In genomic region chr15:66293085-66293418, GRCh38 we compare ENCODE assay signal across 8 cellular contexts. TPM values are rescaled to one million over a fixed set of nuclear protein-coding genes. Genes with fewer than 3 reads are reported as not detected.
DNase-seq lines count a peak whose midpoint lies in the region; ATAC-seq and TF ChIP-seq lines count a peak whose summit lies in the region.

No MANE protein-coding gene starts in this region.

- no peak overlapping the region for H2BK5ac ChIP-seq in H9 (ENCODE audit: insufficient read length, low read length)

- intact Hi-C loops in gastrocnemius medialis (cut with DNase I; ENCODE audit: low total_unique reads): loop anchor here (5.0 kb wide), 1 partner anchor 204 kb away; the partner anchor contains the start of gene SNAPC5

- ATAC-seq in gastrocnemius medialis (no peak), HG03442 (IDR thresholded peaks at IDR 0.05; ENCODE audit: unreplicated experiment) (no peak), GM21737 (IDR thresholded peaks at IDR 0.05; ENCODE audit: unreplicated experiment) (no peak), GM21619 (IDR thresholded peaks at IDR 0.05; ENCODE audit: unreplicated experiment) (no peak)

- H3K79me2 ChIP-seq in H9 (ENCODE audit: insufficient read depth, low read length): no peaks in the 10 kb centered on the region

- no peak overlapping the region for H3K23ac ChIP-seq in H9 (ENCODE audit: insufficient read length, low read depth, low read length)

- no peak overlapping the region for H4K8ac ChIP-seq in H9 (replicated peaks; ENCODE audit: insufficient read length, low read depth, low read length)

- H3K4me3 ChIP-seq in WERI-Rb-1 (ENCODE audit: low read depth, low read length) (peak overlapping the region; percentile 82), cardiac muscle cell (peak overlapping the region; percentile 43), gastrocnemius medialis (peak overlapping the region; percentile 69 to 74 (median 71))

- H2BK120ac ChIP-seq in H9 (ENCODE audit: low read depth, low read length, poor library complexity, severe bottlenecking): peak overlapping the region; percentile 95

- H4K20me1 ChIP-seq in H9 (ENCODE audit: control insufficient read depth, insufficient read depth, insufficient read length): no peaks in the 10 kb centered on the region

- peaks cover 25 to 36% of the 10 kb centered on the region in 2 experiments for H3K4me1 Mint-ChIP-seq in H9

- H2BK12ac ChIP-seq in H9 (ENCODE audit: insufficient read length, low read depth, low read length): no peak overlapping the region

- no peak overlapping the region for H4K91ac ChIP-seq in H9 (ENCODE audit: insufficient read length, low read depth, low read length)

- no peaks in the 10 kb centered on the region for H3K36me3 ChIP-seq in WERI-Rb-1
- H3K36me3 ChIP-seq in cardiac muscle cell: no peaks in the 10 kb centered on the region
- H3K36me3 ChIP-seq in gastrocnemius medialis: no peaks in the 10 kb centered on the region

- no peak overlapping the region for H2AK5ac ChIP-seq in H9 (ENCODE audit: insufficient read length, low read length)

- H3K9me3 ChIP-seq in H9 (ENCODE audit: control insufficient read depth, low read depth, low read length) (no peaks in the 10 kb centered on the region), WERI-Rb-1 (ENCODE audit: severe bottlenecking) (no peaks in the 10 kb centered on the region), cardiac muscle cell (ENCODE audit: low read depth) (no peaks in the 10 kb centered on the region), gastrocnemius medialis (no peaks in the 10 kb centered on the region)

- no peaks in the 10 kb centered on the region for H3K9me3 Mint-ChIP-seq in H9

- no peaks in the 10 kb centered on the region for H3K79me1 ChIP-seq in H9 (ENCODE audit: insufficient read depth, low read depth, low read length, poor library complexity, severe bottlenecking)

- H3K9ac ChIP-seq in H9 (ENCODE audit: extremely low read depth, insufficient read length, low read length): peak overlapping the region; percentile 93

- no peak for DNase-seq in H9
- peak; percentile 42 for DNase-seq in WERI-Rb-1
- no peak for DNase-seq in cardiac muscle cell (ENCODE audit: low read depth in 1 of 2, low spot score in 1 of 2)
- DNase-seq in gastrocnemius medialis: no peak
- no peak for DNase-seq in NOMO-1 (lab: John Stamatoyannopoulos, UW; ENCODE audit: unreplicated experiment in 2 of 2)

- peak overlapping the region; percentile 97; the same call in 1 of the 2 replicates for H3K14ac ChIP-seq in H9 (ENCODE audit: insufficient read depth, low read length)

- H3K27me3 ChIP-seq in H9 (ENCODE audit: insufficient read depth, low read length) (no peaks in the 10 kb centered on the region), WERI-Rb-1 (ENCODE audit: insufficient read depth, low read depth, severe bottlenecking) (no peaks in the 10 kb centered on the region), cardiac muscle cell (peaks cover 2% of the 10 kb centered on the region), gastrocnemius medialis (no peaks in the 10 kb centered on the region)

- H2BK20ac ChIP-seq in H9 (ENCODE audit: low read depth, low read length, poor library complexity, severe bottlenecking): no peak overlapping the region

- peaks cover 7% of the 10 kb centered on the region for H3K23me2 ChIP-seq in H9 (ENCODE audit: insufficient read length, low read depth, low read length, poor library complexity, severe bottlenecking)

- peak overlapping the region; percentile 98 for H2AFZ ChIP-seq in H9 (ENCODE audit: low read length)

- H3K27me3 Mint-ChIP-seq in H9 (ENCODE audit: low read depth): no peaks in the 10 kb centered on the region; the same call in 1 of the 2 replicates

- no peak for TF ChIP-seq POLR2A in gastrocnemius medialis (IDR thresholded peaks at IDR 0.05)

- H3K36me3 Mint-ChIP-seq in H9 (ENCODE audit: insufficient read depth in 1 of 3, low read depth in 3 of 3): peaks cover 0 to 14% (median 10%) of the 10 kb centered on the region in 3 experiments; a peak in 6 of 7 replicates

- TF ChIP-seq CTCF in H9 (conservative IDR thresholded peaks at IDR 0.05) (no peak), WERI-Rb-1 (IDR thresholded peaks at IDR 0.05; ENCODE audit: low read depth, low read length) (no peak), cardiac muscle cell (IDR thresholded peaks at IDR 0.05; ENCODE audit: low read depth, low read length) (no peak), gastrocnemius medialis (IDR thresholded peaks at IDR 0.05 in 4 of 5, conservative IDR thresholded peaks at IDR 0.05 in 1 of 5) (no peak)

- H3K27ac ChIP-seq in H9 (ENCODE audit: insufficient read length, low read depth, low read length): peak overlapping the region; percentile 60
- peak overlapping the region; percentile 90 for H3K27ac ChIP-seq in WERI-Rb-1
- H3K27ac ChIP-seq in cardiac muscle cell: peak overlapping the region; percentile 91
- H3K27ac ChIP-seq in gastrocnemius medialis: peak overlapping the region; percentile 78 to 88 (median 85)

- peak overlapping the region; percentile 89 for H3K4me2 ChIP-seq in H9 (ENCODE audit: insufficient read depth, insufficient read length, low read length)

- H4K5ac ChIP-seq in H9 (ENCODE audit: insufficient read length, low read depth, low read length): no peak overlapping the region

- in situ Hi-C loops in gastrocnemius medialis (cut with MboI; ENCODE audit: low sequenced_read_pairs in 4 of 4): loop anchor here in 3 of 4 donors (25.0 kb wide), 1 partner anchor 656 kb away; no protein-coding TSS in a partner anchor

- peak overlapping the region; percentile 94 for H3K18ac ChIP-seq in H9 (ENCODE audit: insufficient read length, low read depth, low read length)

- no peak overlapping the region for H3T11ph ChIP-seq in H9 (ENCODE audit: low read length)

- H2BK15ac ChIP-seq in H9 (ENCODE audit: low read depth, low read length): no peak overlapping the region

- no peak overlapping the region; the same call in 1 of the 2 replicates for H3K4ac ChIP-seq in H9 (ENCODE audit: low read depth, low read length)

- no peak overlapping the region for H3K56ac ChIP-seq in H9 (ENCODE audit: insufficient read length, low read depth, low read length)

- peak overlapping the region; percentile 72 to 83 for H3K4me3 Mint-ChIP-seq in H9

- H3K27ac Mint-ChIP-seq in H9: peak overlapping the region; percentile 18 to 79 (median 66); a peak in 1 of 7 replicates

- no CpG with 5 or more reads among the region's 13 CpGs for WGBS in H9 (ENCODE audit: extremely low coverage, insufficient read length, low lambda C conversion rate)

- H3K4me1 ChIP-seq in H9 (ENCODE audit: insufficient read depth, low read length) (peaks cover 7% of the 10 kb centered on the region; the same call in 1 of the 2 replicates), cardiac muscle cell (ENCODE audit: low read depth) (peaks cover 30% of the 10 kb centered on the region), gastrocnemius medialis (peaks cover 26 to 31% of the 10 kb centered on the region in 2 donors)

RNA-seq across cellular contexts. Expression of gene DIS3L, which starts 0.3 kb away (rescaled TPM):
- total RNA-seq in H9 (2021) (30.2 and 30.7 TPM in 2 replicates), cardiac muscle cell (27.2 and 37.6 TPM in 2 replicates), gastrocnemius medialis (10 to 100 TPM; 21.9 to 35.1 (median 32.1) TPM)
- polyA plus RNA-seq in cardiac muscle cell: 30.2 and 39.6 TPM in 2 replicates

RNA-seq across cellular contexts. Expression of gene MEGF11, which starts 39.5 kb away (rescaled TPM):
- total RNA-seq in H9 (2021): 1.2 and 1.6 TPM in 2 replicates
- total RNA-seq in cardiac muscle cell: 0.28 and 0.30 TPM in 2 replicates
- 2.7 TPM in 1 of 2 replicates, not detected in the other for polyA plus RNA-seq in cardiac muscle cell
- total RNA-seq in gastrocnemius medialis: not detected
